ENCODE assay signal across 8 cellular contexts in the genomic region with DNA sequence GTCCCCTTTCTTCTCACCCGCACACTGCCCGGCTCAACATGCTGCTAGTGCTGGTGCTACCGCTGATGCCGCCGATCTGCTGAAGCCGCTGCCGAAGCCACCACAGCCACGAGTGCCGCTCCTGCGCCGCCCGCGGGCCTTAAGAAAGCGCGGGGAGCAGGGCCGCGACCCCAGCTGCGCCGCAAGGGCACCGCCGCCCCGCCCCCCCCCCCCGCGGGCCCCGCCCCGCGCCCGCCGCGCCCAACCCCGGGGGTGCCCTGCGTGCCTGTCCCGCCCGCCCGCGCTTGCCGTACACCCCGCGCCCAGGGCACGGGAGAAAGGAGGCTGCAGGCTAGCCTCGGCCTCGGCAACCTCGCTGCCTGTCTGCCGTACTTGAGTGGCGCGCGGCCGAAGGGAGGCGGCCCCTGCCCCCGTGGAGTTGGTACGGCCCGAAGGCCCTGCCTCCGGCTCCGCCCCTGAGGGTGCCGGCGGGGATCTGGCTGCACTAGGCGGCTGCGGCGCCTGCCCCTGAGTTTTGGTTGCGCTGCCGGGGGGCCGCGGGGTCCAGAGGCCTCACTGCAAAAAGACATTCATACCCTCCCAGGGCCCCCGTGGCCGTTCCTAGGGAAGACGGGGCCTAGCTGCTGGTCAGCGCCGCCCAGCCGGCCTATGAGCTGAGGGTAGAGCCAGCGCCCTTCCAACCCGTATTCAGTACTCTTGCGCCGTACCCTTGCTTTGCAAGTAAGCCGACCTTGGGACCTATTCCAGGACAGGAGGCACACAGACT. TPM values are rescaled to one million over a fixed set of nuclear protein-coding genes. Genes with fewer than 3 reads are reported as not detected.
DNase-seq lines count a peak whose midpoint lies in the region; ATAC-seq, FAIRE-seq and TF ChIP-seq lines count a peak whose summit lies in the region.

A gene (minus strand): TSS at position 114 of the 766 bp plus-strand sequence. CDS start 74 bp downstream, at position 40.

- intact Hi-C loops in kidney (cut with DNase I) = no loop called here

- H3K9ac ChIP-seq in kidney (ENCODE audit: low read length in 2 of 2) = peak within 1 kb of the TSS; percentile 90 to 95

- H3K4me1 ChIP-seq in kidney (ENCODE audit: control insufficient read depth in 1 of 2, insufficient read depth in 1 of 2, low read depth in 1 of 2, low read length in 2 of 2) = peaks cover 7 to 19% of the 10 kb centered on the region in 2 donors

- H3K36me3 ChIP-seq in kidney (ENCODE audit: control insufficient read depth in 1 of 2, insufficient read depth in 2 of 2, low read length in 2 of 2) = peaks cover 0 to 12% of the 10 kb centered on the region in 2 donors

- H3K9me3 ChIP-seq in kidney (ENCODE audit: control insufficient read depth in 1 of 2, low read length in 2 of 2) = no peaks in the 10 kb centered on the region

- peak within 1 kb of the TSS; percentile 94 to 97 for H3K27ac ChIP-seq in kidney (ENCODE audit: low read depth in 2 of 2, low read length in 2 of 2)

- ATAC-seq in GM19023 (IDR thresholded peaks at IDR 0.05; ENCODE audit: unreplicated experiment) (peak; percentile 78), HG03175 (IDR thresholded peaks at IDR 0.05; ENCODE audit: unreplicated experiment) (peak; percentile 77)

- H3K4me3 ChIP-seq in AG10803 (ENCODE audit: low read length) (peak within 1 kb of the TSS; percentile 83), kidney (ENCODE audit: low read length in 2 of 2) (peak within 1 kb of the TSS; percentile 94 to 96)

- no peak for FAIRE-seq in kidney (lab: Jason Lieb, UNC)

- TF ChIP-seq CTCF in AG10803 (conservative IDR thresholded peaks at IDR 0.05; ENCODE audit: low read length) (no peak), kidney (IDR thresholded peaks at IDR 0.05; ENCODE audit: borderline replicate concordance, extremely low read depth, insufficient read depth) (no peak)

- DNase-seq in AG10803 (ENCODE audit: low read depth) = peak; percentile 78
- DNase-seq in NCI-H345 treated with DMSO at 0.1 percent for 48 hours (lab: John Stamatoyannopoulos, UW; ENCODE audit: unreplicated experiment) = peak; percentile 66
- peak; percentile 89 for DNase-seq in activated CD4-positive, CD25-positive, alpha-beta regulatory T cell treated with anti-CD3 and anti-CD28 coated beads, Interleukin-2, amount 50 U/mL, for 72 hours
- peak; percentile 81 for DNase-seq in cerebellar cortex (ENCODE audit: low spot score)
- DNase-seq in kidney = peak; percentile 96
- peak; percentile 87 for DNase-seq in stimulated activated CD4-positive, alpha-beta T cell treated with anti-CD3 and anti-CD28 coated beads, Interleukin-15, amount 100 ng/mL, for 24 hours

RNA-seq across cellular contexts. Expression of the gene that starts here (rescaled TPM):
- total RNA-seq in kidney = 1,836 TPM
- polyA plus RNA-seq in kidney (ENCODE audit: insufficient read depth, low read depth, low replicate concordance) = 204 TPM

Comparison
In these comparisons a context has a peak if more than half of its experiments do, and no peak if none do; other contexts are left out.
1. Peak in every context shown above with its lines: DNase-seq, ATAC-seq, H3K4me3 ChIP-seq and H3K27ac ChIP-seq.